Comparison of ENCODE assay signal across 12 cellular contexts in the genomic region with DNA sequence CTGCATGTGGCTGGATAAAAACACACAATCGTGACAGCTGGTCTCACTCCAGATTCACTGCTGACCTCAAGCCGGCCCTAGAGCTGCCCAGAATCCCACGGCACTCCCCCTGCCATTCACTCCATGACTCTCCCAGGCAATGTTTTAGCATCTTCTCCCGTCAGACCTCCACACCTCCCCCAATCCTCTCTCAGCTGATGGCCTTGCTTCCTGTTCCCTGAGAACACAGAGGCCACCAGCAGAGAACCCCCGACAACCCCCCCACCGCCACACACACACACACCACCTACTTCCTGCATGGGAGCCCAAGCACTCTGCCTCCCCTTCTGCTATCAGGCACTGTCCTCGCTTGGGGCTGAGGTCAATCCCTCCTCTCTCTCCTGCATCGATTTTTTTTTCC. TPM values are rescaled to one million over a fixed set of nuclear protein-coding genes. Genes with fewer than 3 reads are reported as not detected.
DNase-seq lines count a peak whose midpoint lies in the region; ATAC-seq and TF ChIP-seq lines count a peak whose summit lies in the region.
"Had no signal": no experiment of that assay in that cellular context is flagged by ENCODE, and none has a peak within 500 bp of the region (broad histone marks: within the 10 kb centered on the region; RNA-seq: fewer than 3 reads in every experiment).

No MANE protein-coding gene starts in this region.

- TF ChIP-seq CTCF in uterus (IDR thresholded peaks at IDR 0.05), result no peak

- DNase-seq in right cardiac atrium (peak in 2 of 3 donors; percentile 15 to 46), Right ventricle myocardium superior (no peak), adipocyte (ENCODE audit: low read depth) (no peak), kidney glomerular epithelial cell (lab: John Stamatoyannopoulos, UW) (peak; percentile 24), uterus (no peak), GM03348 (ENCODE audit: low spot score) (no peak), superior temporal gyrus (ENCODE audit: extremely low spot score) (no peak)
- DNase-seq: activated T-cell treated with anti-CD3 and anti-CD28 coated beads, Interleukin-2, amount 50 U/mL, for 4 hours; NK-92 treated with Interleukin-12 subunit alpha and Interleukin-12 subunit beta, amount 100 ng/mL, for 24 hours had no signal

- WGBS in right cardiac atrium, result 25% methylated on average over 8 of the region's 8 CpGs

- peak overlapping the region; percentile 55 for H3K9ac ChIP-seq in adipocyte (ENCODE audit: low read length)

- ATAC-seq in right cardiac atrium, result no peak
- no peak for ATAC-seq in Right ventricle myocardium superior (ENCODE audit: poor library complexity)
- no peak for ATAC-seq in HG03039 (IDR thresholded peaks at IDR 0.05; ENCODE audit: unreplicated experiment)
- ATAC-seq: activated T-cell treated with anti-CD3 and anti-CD28 coated beads, Interleukin-2, amount 50 U/mL, for 4 hours had no signal

- H3K9me3 ChIP-seq in right cardiac atrium (ENCODE audit: control insufficient read depth, low read length) (no peaks in the 10 kb centered on the region), adipocyte (ENCODE audit: control insufficient read depth, low read length) (no peaks in the 10 kb centered on the region), uterus (no peaks in the 10 kb centered on the region)

- TF ChIP-seq POLR2A in uterus (IDR thresholded peaks at IDR 0.05), result no peak

- H3K36me3 ChIP-seq in adipocyte (ENCODE audit: control insufficient read depth, insufficient read depth, low read length, severe bottlenecking) (peaks cover 83% of the 10 kb centered on the region), uterus (no peaks in the 10 kb centered on the region)

- intact Hi-C loops in right cardiac atrium (cut with DNase I), result no loop called here
- intact Hi-C loops in Right ventricle myocardium superior (cut with DNase I), result no loop called here
- intact Hi-C loops in uterus (cut with DNase I; ENCODE audit: low total_unique reads), result no loop called here

- H3K4me3 ChIP-seq in right cardiac atrium (ENCODE audit: low read length) (no peak overlapping the region), adipocyte (ENCODE audit: low read length) (peak overlapping the region; percentile 42), uterus (no peak overlapping the region)

- H3K27me3 ChIP-seq in right cardiac atrium (ENCODE audit: control insufficient read depth, insufficient read depth) (no peaks in the 10 kb centered on the region), adipocyte (replicated peaks; ENCODE audit: control insufficient read depth, insufficient read depth, low read length) (no peaks in the 10 kb centered on the region), uterus (no peaks in the 10 kb centered on the region)

- H3K4me1 ChIP-seq in right cardiac atrium (ENCODE audit: control insufficient read depth, insufficient read depth, low read length), result peaks cover 20% of the 10 kb centered on the region
- H3K4me1 ChIP-seq in adipocyte (ENCODE audit: control insufficient read depth, insufficient read depth, low read length), result peaks cover 86% of the 10 kb centered on the region
- H3K4me1 ChIP-seq in uterus, result peaks cover 27 to 29% of the 10 kb centered on the region in 2 donors

- H3K27ac ChIP-seq in right cardiac atrium (ENCODE audit: low read length) (no peak overlapping the region), uterus (peak overlapping the region; percentile 49 to 62)

RNA-seq across cellular contexts. Expression of a gene that starts 9.3 kb away (rescaled TPM):
- total RNA-seq in right cardiac atrium (10 to 100 TPM; 45.8 to 77.1 (median 55.3) TPM), Right ventricle myocardium superior (39.7 TPM), uterus (100 to 1,000 TPM in 1 of 4 donors, 10 to 100 TPM in 3; 22.5 to 269 (median 70.8) TPM)
- 52.0 TPM for polyA plus RNA-seq in right cardiac atrium

RNA-seq across cellular contexts. Expression of a gene that starts 20.2 kb away (rescaled TPM):
- 10 to 100 TPM; 43.1 to 46.6 (median 43.4) TPM for total RNA-seq in right cardiac atrium
- 35.0 TPM for polyA plus RNA-seq in right cardiac atrium
- total RNA-seq in Right ventricle myocardium superior, result 36.3 TPM
- 100 to 1,000 TPM in 1 of 4 donors, 10 to 100 TPM in 3; 29.4 to 115 (median 75.3) TPM for total RNA-seq in uterus

RNA-seq across cellular contexts. Expression of a gene that starts 22.7 kb away (rescaled TPM):
- total RNA-seq in right cardiac atrium (not detected), Right ventricle myocardium superior (1.3 TPM), uterus (under 1 TPM in 1 of 4 donors, not detected in 3; 0.69 TPM)
- 0.20 TPM for polyA plus RNA-seq in right cardiac atrium
- total RNA-seq: activated T-cell treated with anti-CD3 and anti-CD28 coated beads, Interleukin-2, amount 50 U/mL, for 4 hours; M059J; posterior vena cava had no signal

Comparison
In these comparisons a context has a peak if more than half of its experiments do, and no peak if none do; other contexts are left out.
1. DNase-seq: peak in right cardiac atrium (2 of 3) and kidney glomerular epithelial cell (single experiment); none in Right ventricle myocardium superior (single experiment), adipocyte (single experiment), uterus (0 of 2), GM03348 (single experiment) and superior temporal gyrus (single experiment).